ENCODE assay signal across 8 cellular contexts in the genomic region with DNA sequence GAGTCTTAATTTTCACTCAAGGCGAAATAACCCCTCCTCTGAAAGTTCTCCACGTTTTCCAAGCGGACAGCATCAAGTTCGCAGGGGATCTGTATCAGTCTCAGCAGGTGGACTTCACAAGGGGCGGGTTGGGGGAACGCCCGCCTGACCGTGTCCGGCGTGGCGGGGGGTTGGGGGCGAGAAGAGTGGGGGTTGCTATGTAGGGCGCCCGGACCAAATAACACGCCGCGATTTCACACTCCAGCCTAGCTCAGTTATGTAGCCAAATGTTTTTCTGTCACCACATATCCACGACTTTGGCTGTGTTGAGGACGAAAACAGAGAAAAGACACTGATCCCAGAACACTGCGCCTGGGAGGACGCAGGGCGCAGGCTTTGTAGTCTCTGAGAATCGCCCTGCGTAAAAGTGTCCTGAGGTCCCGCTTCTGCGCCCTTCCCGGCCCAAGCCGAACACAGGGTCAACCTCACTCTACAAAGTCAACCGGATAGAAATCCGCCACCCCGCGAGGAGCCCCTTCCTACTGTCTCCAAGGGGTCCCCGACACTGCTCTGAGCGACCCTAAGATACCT. TPM values are rescaled to one million over a fixed set of nuclear protein-coding genes. Genes with fewer than 3 reads are reported as not detected.
A peak's percentile ranks its signal among the peaks of the same experiment; 100 is the strongest.
DNase-seq lines count a peak whose midpoint lies in the region; ATAC-seq, FAIRE-seq and TF ChIP-seq lines count a peak whose summit lies in the region.

No MANE protein-coding gene starts in this region.

- H3K9ac ChIP-seq in endothelial cell of umbilical vein (replicated peaks; ENCODE audit: extremely low read depth, insufficient read depth, low read length), result no peak overlapping the region
- peak overlapping the region; percentile 48 for H3K9ac ChIP-seq in neural cell (ENCODE audit: low read length)

- peaks cover 25% of the 10 kb centered on the region for H3K27me3 ChIP-seq in CD4-positive, alpha-beta T cell (ENCODE audit: control insufficient read depth, insufficient read depth, low read length)
- H3K27me3 ChIP-seq in endothelial cell of umbilical vein (ENCODE audit: control insufficient read depth in 2 of 2, insufficient read depth in 2 of 2, low read length in 2 of 2), result peaks cover 21 to 34% of the 10 kb centered on the region in 2 experiments
- H3K27me3 ChIP-seq in neural cell (ENCODE audit: insufficient read depth, low read depth, low read length), result peaks cover 48% of the 10 kb centered on the region

- H4K20me1 ChIP-seq in endothelial cell of umbilical vein (replicated peaks; ENCODE audit: control insufficient read depth, extremely low read depth, insufficient read depth, low read length) (no peaks in the 10 kb centered on the region), neural cell (ENCODE audit: insufficient read depth) (no peaks in the 10 kb centered on the region)

- no peaks in the 10 kb centered on the region for H3K4me1 ChIP-seq in endothelial cell of umbilical vein (ENCODE audit: control insufficient read depth, extremely low read depth, insufficient read depth, low read length)

- H3K9me3 ChIP-seq in CD4-positive, alpha-beta T cell (ENCODE audit: control insufficient read depth, low read length), result no peaks in the 10 kb centered on the region
- H3K9me3 ChIP-seq in endothelial cell of umbilical vein (replicated peaks; ENCODE audit: control insufficient read depth, insufficient read depth, low read length), result no peaks in the 10 kb centered on the region
- no peaks in the 10 kb centered on the region for H3K9me3 ChIP-seq in neural cell (ENCODE audit: low read length)

- H3K36me3 ChIP-seq in endothelial cell of umbilical vein (ENCODE audit: control insufficient read depth in 2 of 2, extremely low read depth in 1 of 2, insufficient read depth in 2 of 2, low read length in 2 of 2) (no peaks in the 10 kb centered on the region), neural cell (ENCODE audit: insufficient read depth, low read length) (no peaks in the 10 kb centered on the region)

- peaks cover 51% of the 10 kb centered on the region for H3K27me3 Mint-ChIP-seq in CD4-positive, alpha-beta T cell

- H3K27ac ChIP-seq in CD4-positive, alpha-beta T cell (ENCODE audit: low read depth, low read length), result no peak overlapping the region
- H3K27ac ChIP-seq in endothelial cell of umbilical vein (ENCODE audit: insufficient read depth, low read depth, low read length) (no peak overlapping the region), neural cell (ENCODE audit: low read length) (no peak overlapping the region)

- intact Hi-C loops in CD4-positive, alpha-beta T cell (cut with DNase I, micrococcal nuclease), result no loop called here
- intact Hi-C loops in endothelial cell of umbilical vein (cut with micrococcal nuclease), result no loop called here

- no peaks in the 10 kb centered on the region for H3K9me3 Mint-ChIP-seq in CD4-positive, alpha-beta T cell

- no peak for TF ChIP-seq RAD21 in neural cell (conservative IDR thresholded peaks at IDR 0.05)

- TF ChIP-seq CTCF in CD4-positive, alpha-beta T cell (IDR thresholded peaks at IDR 0.05), result no peak
- TF ChIP-seq CTCF in endothelial cell of umbilical vein (IDR thresholded peaks at IDR 0.05; ENCODE audit: extremely low read depth in 1 of 2, insufficient read depth in 1 of 2, low read depth in 1 of 2, low read length in 2 of 2) (no peak), neural cell (IDR thresholded peaks at IDR 0.05; ENCODE audit: poor library complexity, severe bottlenecking) (no peak)

- no peak for TF ChIP-seq EP300 in neural cell (conservative IDR thresholded peaks at IDR 0.05; ENCODE audit: poor library complexity, severe bottlenecking)

- H3F3A ChIP-seq in neural cell (ENCODE audit: insufficient read depth, low read length, poor library complexity, severe bottlenecking), result no peaks in the 10 kb centered on the region

- BruUV-seq in endothelial cell of umbilical vein (replicated peaks; lab: Mats Ljungman, UMichigan), result no TSS peak

- no peaks in the 10 kb centered on the region for H3K9me1 ChIP-seq in endothelial cell of umbilical vein (replicated peaks; ENCODE audit: control insufficient read depth, extremely low read depth, insufficient read depth, low read length)

- TF ChIP-seq POLR2A in endothelial cell of umbilical vein (IDR thresholded peaks at IDR 0.05; ENCODE audit: low read depth, low read length), result no peak

- FAIRE-seq in endothelial cell of umbilical vein (lab: Jason Lieb, UNC), result no peak

- H3K27ac Mint-ChIP-seq in CD4-positive, alpha-beta T cell, result no peak overlapping the region

- no peak overlapping the region for H3K4me2 ChIP-seq in endothelial cell of umbilical vein (ENCODE audit: insufficient read depth, low read length)
- peak overlapping the region; percentile 53 for H3K4me2 ChIP-seq in neural cell (ENCODE audit: low read length)

- no peak overlapping the region for H3K4me3 ChIP-seq in endothelial cell of umbilical vein (replicated peaks in 1 of 3; ENCODE audit: insufficient read depth in 1 of 3, low read depth in 1 of 3, low read length in 3 of 3)
- peak overlapping the region; percentile 82 for H3K4me3 ChIP-seq in neural cell (ENCODE audit: low read length)

- no peak for DNase-seq in CD4-positive, alpha-beta T cell
- DNase-seq in NCI-H748 (lab: John Stamatoyannopoulos, UW; ENCODE audit: unreplicated experiment) (peak; percentile 48), endothelial cell of umbilical vein (ENCODE audit: low read depth, low spot score) (no peak), NCI-H128 (lab: John Stamatoyannopoulos, UW; ENCODE audit: unreplicated experiment) (no peak), NCI-H2107 (lab: John Stamatoyannopoulos, UW) (no peak), ecto neural progenitor cell (ENCODE audit: low spot score) (no peak), NCI-H146 (lab: John Stamatoyannopoulos, UW) (no peak)

- dilution Hi-C loops in endothelial cell of umbilical vein (cut with MboI; ENCODE audit: extremely low pct_ligation_motif_present, low sequenced_read_pairs), result no loop called here

- H3K4me1 Mint-ChIP-seq in CD4-positive, alpha-beta T cell (ENCODE audit: low read depth), result peaks cover 33% of the 10 kb centered on the region

- no peak for ATAC-seq in CD4-positive, alpha-beta T cell (ENCODE audit: poor library complexity)

- H2AFZ ChIP-seq in endothelial cell of umbilical vein (ENCODE audit: low read depth, low read length), result no peak overlapping the region
- peak overlapping the region; percentile 52 for H2AFZ ChIP-seq in neural cell (ENCODE audit: low read depth, low read length)

- H3K79me2 ChIP-seq in endothelial cell of umbilical vein (ENCODE audit: control insufficient read depth, insufficient read depth, low read length) (no peaks in the 10 kb centered on the region), neural cell (replicated peaks; ENCODE audit: insufficient read depth, low read length) (no peaks in the 10 kb centered on the region)

- no peaks in the 10 kb centered on the region for H3K9me2 ChIP-seq in neural cell (ENCODE audit: insufficient read depth, low read length)

- POLR2A ChIA-PET in CD4-positive, alpha-beta T cell (lab: Charles Lee), result no interaction called here
- POLR2A ChIA-PET in endothelial cell of umbilical vein (lab: Charles Lee), result no interaction called here

- H3K4me3 Mint-ChIP-seq in CD4-positive, alpha-beta T cell, result peak overlapping the region; percentile 86

- H3K36me3 Mint-ChIP-seq in CD4-positive, alpha-beta T cell (ENCODE audit: low read depth), result no peaks in the 10 kb centered on the region

- CTCF ChIA-PET in CD4-positive, alpha-beta T cell (lab: Charles Lee), result no interaction called here
- CTCF ChIA-PET in endothelial cell of umbilical vein (lab: Charles Lee), result no interaction called here

TF ChIP-seq in endothelial cell of umbilical vein, 7 proteins besides CTCF, POLR2A, EP300 and RAD21:
- peak; percentile 84 for TF ChIP-seq EZH2 (IDR thresholded peaks at IDR 0.05; ENCODE audit: borderline replicate concordance, low read depth, low read length, severe bottlenecking)
- TF ChIP-seq FOS (IDR thresholded peaks at IDR 0.05; ENCODE audit: borderline replicate concordance, insufficient read depth, low read length), result no peak

TF ChIP-seq in neural cell, 6 proteins besides CTCF, POLR2A, EP300 and RAD21 (continues in another document):
- TF ChIP-seq REST (IDR thresholded peaks at IDR 0.05; ENCODE audit: borderline replicate concordance), result no peak
- TF ChIP-seq TAF1 (IDR thresholded peaks at IDR 0.05; ENCODE audit: low read depth), result no peak
- no peak for TF ChIP-seq POLR2AphosphoS5 (IDR thresholded peaks at IDR 0.05)

RNA-seq across cellular contexts. Expression of gene RUBCNL, which starts 0.5 kb away (rescaled TPM):
- under 1 TPM; 0.36 to 0.69 TPM for total RNA-seq in CD4-positive, alpha-beta T cell
- total RNA-seq in endothelial cell of umbilical vein, result not detected in 2 replicates
- polyA plus RNA-seq in endothelial cell of umbilical vein (not detected in 2 replicates), neural cell (0.48 TPM in 1 of 2 replicates, not detected in the other)
- polyA plus RNA-seq in endothelial cell of umbilical vein (2011; cell fraction: cytosol; rRNA removed), result not detected in 2 replicates
- not detected in 2 replicates for polyA plus RNA-seq in endothelial cell of umbilical vein (2011; cell fraction: nucleus; rRNA removed)
- not detected in 2 replicates for polyA plus RNA-seq in endothelial cell of umbilical vein (2012)
- polyA minus RNA-seq in endothelial cell of umbilical vein (not detected in 2 replicates), neural cell (1.0 and 1.2 TPM in 2 replicates)
- not detected for polyA minus RNA-seq in endothelial cell of umbilical vein (2011; cell fraction: cytosol; rRNA and poly(A)+ RNA removed)
- not detected in 2 replicates for polyA minus RNA-seq in endothelial cell of umbilical vein (2011; cell fraction: nucleus; rRNA and poly(A)+ RNA removed)
